ENCODE assay signal across 1 cellular context in the genomic region with DNA sequence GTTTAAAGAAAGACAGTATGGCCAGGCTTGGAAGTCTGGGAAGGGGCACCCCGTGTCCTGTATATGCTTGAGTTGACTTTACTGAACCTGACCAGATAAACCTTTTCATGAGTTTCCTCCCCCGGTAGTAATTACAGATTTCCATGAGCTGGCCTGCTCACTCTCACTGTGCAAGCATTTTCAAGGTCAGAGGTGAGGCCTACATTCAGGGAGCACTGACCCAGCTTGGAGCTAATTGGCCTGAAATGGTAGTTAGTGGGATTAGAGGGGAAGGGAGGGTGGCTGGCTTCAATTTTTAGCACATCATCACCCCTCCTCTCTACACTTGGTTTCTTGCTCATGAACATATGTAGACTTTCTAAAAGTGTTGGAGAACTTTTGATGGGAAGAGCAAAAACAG.
TF ChIP-seq lines count a peak whose summit lies in the region.

No MANE protein-coding gene starts in this region.

TF ChIP-seq in GM23338, 12 proteins besides CTCF, POLR2A, EP300 and RAD21 (continued from another document):
- TF ChIP-seq, protein P1, sequence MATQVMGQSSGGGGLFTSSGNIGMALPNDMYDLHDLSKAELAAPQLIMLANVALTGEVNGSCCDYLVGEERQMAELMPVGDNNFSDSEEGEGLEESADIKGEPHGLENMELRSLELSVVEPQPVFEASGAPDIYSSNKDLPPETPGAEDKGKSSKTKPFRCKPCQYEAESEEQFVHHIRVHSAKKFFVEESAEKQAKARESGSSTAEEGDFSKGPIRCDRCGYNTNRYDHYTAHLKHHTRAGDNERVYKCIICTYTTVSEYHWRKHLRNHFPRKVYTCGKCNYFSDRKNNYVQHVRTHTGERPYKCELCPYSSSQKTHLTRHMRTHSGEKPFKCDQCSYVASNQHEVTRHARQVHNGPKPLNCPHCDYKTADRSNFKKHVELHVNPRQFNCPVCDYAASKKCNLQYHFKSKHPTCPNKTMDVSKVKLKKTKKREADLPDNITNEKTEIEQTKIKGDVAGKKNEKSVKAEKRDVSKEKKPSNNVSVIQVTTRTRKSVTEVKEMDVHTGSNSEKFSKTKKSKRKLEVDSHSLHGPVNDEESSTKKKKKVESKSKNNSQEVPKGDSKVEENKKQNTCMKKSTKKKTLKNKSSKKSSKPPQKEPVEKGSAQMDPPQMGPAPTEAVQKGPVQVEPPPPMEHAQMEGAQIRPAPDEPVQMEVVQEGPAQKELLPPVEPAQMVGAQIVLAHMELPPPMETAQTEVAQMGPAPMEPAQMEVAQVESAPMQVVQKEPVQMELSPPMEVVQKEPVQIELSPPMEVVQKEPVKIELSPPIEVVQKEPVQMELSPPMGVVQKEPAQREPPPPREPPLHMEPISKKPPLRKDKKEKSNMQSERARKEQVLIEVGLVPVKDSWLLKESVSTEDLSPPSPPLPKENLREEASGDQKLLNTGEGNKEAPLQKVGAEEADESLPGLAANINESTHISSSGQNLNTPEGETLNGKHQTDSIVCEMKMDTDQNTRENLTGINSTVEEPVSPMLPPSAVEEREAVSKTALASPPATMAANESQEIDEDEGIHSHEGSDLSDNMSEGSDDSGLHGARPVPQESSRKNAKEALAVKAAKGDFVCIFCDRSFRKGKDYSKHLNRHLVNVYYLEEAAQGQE (IDR thresholded peaks at IDR 0.05; ENCODE audit: unreplicated experiment) = no peak
- TF ChIP-seq JUNB (IDR thresholded peaks at IDR 0.05; ENCODE audit: unreplicated experiment) (no peak), NANOG (IDR thresholded peaks at IDR 0.05; ENCODE audit: borderline replicate concordance) (no peak), ZNF114 (CRISPR knock-in tag; IDR thresholded peaks at IDR 0.05) (no peak), EZH2 (IDR thresholded peaks at IDR 0.05; ENCODE audit: low read depth, unreplicated experiment) (no peak)
- TF ChIP-seq, protein P2, sequence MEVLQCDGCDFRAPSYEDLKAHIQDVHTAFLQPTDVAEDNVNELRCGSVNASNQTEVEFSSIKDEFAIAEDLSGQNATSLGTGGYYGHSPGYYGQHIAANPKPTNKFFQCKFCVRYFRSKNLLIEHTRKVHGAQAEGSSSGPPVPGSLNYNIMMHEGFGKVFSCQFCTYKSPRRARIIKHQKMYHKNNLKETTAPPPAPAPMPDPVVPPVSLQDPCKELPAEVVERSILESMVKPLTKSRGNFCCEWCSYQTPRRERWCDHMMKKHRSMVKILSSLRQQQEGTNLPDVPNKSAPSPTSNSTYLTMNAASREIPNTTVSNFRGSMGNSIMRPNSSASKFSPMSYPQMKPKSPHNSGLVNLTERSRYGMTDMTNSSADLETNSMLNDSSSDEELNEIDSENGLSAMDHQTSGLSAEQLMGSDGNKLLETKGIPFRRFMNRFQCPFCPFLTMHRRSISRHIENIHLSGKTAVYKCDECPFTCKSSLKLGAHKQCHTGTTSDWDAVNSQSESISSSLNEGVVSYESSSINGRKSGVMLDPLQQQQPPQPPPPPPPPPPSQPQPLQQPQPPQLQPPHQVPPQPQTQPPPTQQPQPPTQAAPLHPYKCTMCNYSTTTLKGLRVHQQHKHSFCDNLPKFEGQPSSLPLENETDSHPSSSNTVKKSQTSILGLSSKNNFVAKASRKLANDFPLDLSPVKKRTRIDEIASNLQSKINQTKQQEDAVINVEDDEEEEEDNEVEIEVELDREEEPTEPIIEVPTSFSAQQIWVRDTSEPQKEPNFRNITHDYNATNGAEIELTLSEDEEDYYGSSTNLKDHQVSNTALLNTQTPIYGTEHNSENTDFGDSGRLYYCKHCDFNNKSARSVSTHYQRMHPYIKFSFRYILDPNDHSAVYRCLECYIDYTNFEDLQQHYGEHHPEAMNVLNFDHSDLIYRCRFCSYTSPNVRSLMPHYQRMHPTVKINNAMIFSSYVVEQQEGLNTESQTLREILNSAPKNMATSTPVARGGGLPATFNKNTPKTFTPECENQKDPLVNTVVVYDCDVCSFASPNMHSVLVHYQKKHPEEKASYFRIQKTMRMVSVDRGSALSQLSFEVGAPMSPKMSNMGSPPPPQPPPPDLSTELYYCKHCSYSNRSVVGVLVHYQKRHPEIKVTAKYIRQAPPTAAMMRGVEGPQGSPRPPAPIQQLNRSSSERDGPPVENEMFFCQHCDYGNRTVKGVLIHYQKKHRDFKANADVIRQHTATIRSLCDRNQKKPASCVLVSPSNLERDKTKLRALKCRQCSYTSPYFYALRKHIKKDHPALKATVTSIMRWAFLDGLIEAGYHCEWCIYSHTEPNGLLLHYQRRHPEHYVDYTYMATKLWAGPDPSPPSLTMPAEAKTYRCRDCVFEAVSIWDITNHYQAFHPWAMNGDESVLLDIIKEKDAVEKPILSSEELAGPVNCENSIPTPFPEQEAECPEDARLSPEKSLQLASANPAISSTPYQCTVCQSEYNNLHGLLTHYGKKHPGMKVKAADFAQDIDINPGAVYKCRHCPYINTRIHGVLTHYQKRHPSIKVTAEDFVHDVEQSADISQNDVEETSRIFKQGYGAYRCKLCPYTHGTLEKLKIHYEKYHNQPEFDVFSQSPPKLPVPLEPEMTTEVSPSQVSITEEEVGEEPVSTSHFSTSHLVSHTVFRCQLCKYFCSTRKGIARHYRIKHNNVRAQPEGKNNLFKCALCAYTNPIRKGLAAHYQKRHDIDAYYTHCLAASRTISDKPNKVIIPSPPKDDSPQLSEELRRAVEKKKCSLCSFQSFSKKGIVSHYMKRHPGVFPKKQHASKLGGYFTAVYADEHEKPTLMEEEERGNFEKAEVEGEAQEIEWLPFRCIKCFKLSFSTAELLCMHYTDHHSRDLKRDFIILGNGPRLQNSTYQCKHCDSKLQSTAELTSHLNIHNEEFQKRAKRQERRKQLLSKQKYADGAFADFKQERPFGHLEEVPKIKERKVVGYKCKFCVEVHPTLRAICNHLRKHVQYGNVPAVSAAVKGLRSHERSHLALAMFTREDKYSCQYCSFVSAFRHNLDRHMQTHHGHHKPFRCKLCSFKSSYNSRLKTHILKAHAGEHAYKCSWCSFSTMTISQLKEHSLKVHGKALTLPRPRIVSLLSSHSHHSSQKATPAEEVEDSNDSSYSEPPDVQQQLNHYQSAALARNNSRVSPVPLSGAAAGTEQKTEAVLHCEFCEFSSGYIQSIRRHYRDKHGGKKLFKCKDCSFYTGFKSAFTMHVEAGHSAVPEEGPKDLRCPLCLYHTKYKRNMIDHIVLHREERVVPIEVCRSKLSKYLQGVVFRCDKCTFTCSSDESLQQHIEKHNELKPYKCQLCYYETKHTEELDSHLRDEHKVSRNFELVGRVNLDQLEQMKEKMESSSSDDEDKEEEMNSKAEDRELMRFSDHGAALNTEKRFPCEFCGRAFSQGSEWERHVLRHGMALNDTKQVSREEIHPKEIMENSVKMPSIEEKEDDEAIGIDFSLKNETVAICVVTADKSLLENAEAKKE (CRISPR knock-in tag; IDR thresholded peaks at IDR 0.05) = no peak
